ENCODE assay signal across 7 cellular contexts in genomic region chr11:117824571-117825537, GRCh38. TPM values are rescaled to one million over a fixed set of nuclear protein-coding genes. Genes with fewer than 3 reads are reported as not detected.
DNase-seq lines count a peak whose midpoint lies in the region; ATAC-seq and TF ChIP-seq lines count a peak whose summit lies in the region.

TSS of gene FXYD2 (minus strand) at chr11:117824744. CDS start at chr11:117824678, 66 bp downstream.

- H3K36me3 Mint-ChIP-seq in activated naive CD8-positive, alpha-beta T cell treated with anti-CD3 and anti-CD28 coated beads for 36 hours, result no peaks in the 10 kb centered on the region
- H3K36me3 Mint-ChIP-seq in activated T-cell treated with anti-CD3 and anti-CD28 coated beads, Interleukin-2, amount 50 U/mL, for 4 hours (ENCODE audit: insufficient read depth), result no peaks in the 10 kb centered on the region

- H3K4me3 Mint-ChIP-seq in activated naive CD8-positive, alpha-beta T cell treated with anti-CD3 and anti-CD28 coated beads for 36 hours, result peak within 1 kb of the TSS; percentile 13
- no peak within 1 kb of the TSS for H3K4me3 Mint-ChIP-seq in activated T-cell treated with anti-CD3 and anti-CD28 coated beads, Interleukin-2, amount 50 U/mL, for 4 hours

- H3K9me3 ChIP-seq in stomach, result no peaks in the 10 kb centered on the region

- no peak for TF ChIP-seq CTCF in stomach (IDR thresholded peaks at IDR 0.05)

- H3K36me3 ChIP-seq in stomach, result no peaks in the 10 kb centered on the region

- no peak for ATAC-seq in activated T-cell treated with anti-CD3 and anti-CD28 coated beads, Interleukin-2, amount 50 U/mL, for 4 hours

- H3K27me3 ChIP-seq in stomach, result peaks cover 0 to 29% (median 0%) of the 10 kb centered on the region in 3 donors

- peak within 1 kb of the TSS; percentile 48 to 85 (median 77) for H3K27ac ChIP-seq in stomach

- no peaks in the 10 kb centered on the region for H3K9me3 Mint-ChIP-seq in activated naive CD8-positive, alpha-beta T cell treated with anti-CD3 and anti-CD28 coated beads for 36 hours
- no peaks in the 10 kb centered on the region for H3K9me3 Mint-ChIP-seq in activated T-cell treated with anti-CD3 and anti-CD28 coated beads, Interleukin-2, amount 50 U/mL, for 4 hours

- TF ChIP-seq POLR2A in stomach (IDR thresholded peaks at IDR 0.05), result no peak

- peaks cover 58% of the 10 kb centered on the region for H3K4me1 Mint-ChIP-seq in activated naive CD8-positive, alpha-beta T cell treated with anti-CD3 and anti-CD28 coated beads for 36 hours
- H3K4me1 Mint-ChIP-seq in activated T-cell treated with anti-CD3 and anti-CD28 coated beads, Interleukin-2, amount 50 U/mL, for 4 hours (ENCODE audit: low read depth), result peaks cover 58% of the 10 kb centered on the region

- no peak for TF ChIP-seq EP300 in stomach (IDR thresholded peaks at IDR 0.05)

- 50 to 65% (median 53%) methylated on average over 22 of the region's 22 CpGs for WGBS in stomach, 5 donors

- no peaks in the 10 kb centered on the region for H3K27me3 Mint-ChIP-seq in activated naive CD8-positive, alpha-beta T cell treated with anti-CD3 and anti-CD28 coated beads for 36 hours
- no peaks in the 10 kb centered on the region for H3K27me3 Mint-ChIP-seq in activated T-cell treated with anti-CD3 and anti-CD28 coated beads, Interleukin-2, amount 50 U/mL, for 4 hours (ENCODE audit: low read depth)

- peaks cover 11 to 60% (median 42%) of the 10 kb centered on the region in 4 donors for H3K4me1 ChIP-seq in stomach

- DNase-seq in Jurkat, Clone E6-1 (ENCODE audit: low read depth, low spot score), result no peak
- no peak for DNase-seq in activated naive CD8-positive, alpha-beta T cell treated with anti-CD3 and anti-CD28 coated beads for 36 hours
- peak; percentile 31 for DNase-seq in islet precursor cell
- DNase-seq in stomach, result peak; percentile 27
- DNase-seq in NCI-H1048 (lab: John Stamatoyannopoulos, UW), result no peak
- no peak for DNase-seq in SIG-M5 (lab: John Stamatoyannopoulos, UW)
- no peak for DNase-seq in activated T-cell treated with anti-CD3 and anti-CD28 coated beads, Interleukin-2, amount 50 U/mL, for 4 hours

- peak within 1 kb of the TSS; percentile 43 for H3K4me3 ChIP-seq in Jurkat, Clone E6-1 (ENCODE audit: low read length)
- no peak within 1 kb of the TSS for H3K4me3 ChIP-seq in stomach

- H3K27ac Mint-ChIP-seq in activated naive CD8-positive, alpha-beta T cell treated with anti-CD3 and anti-CD28 coated beads for 36 hours, result peak within 1 kb of the TSS; percentile 84

- intact Hi-C loops in stomach (cut with DNase I; ENCODE audit: low total_unique reads), result no loop called here

RNA-seq across cellular contexts. Expression of gene FXYD2, which starts in this region (rescaled TPM):
- polyA plus RNA-seq in Jurkat, Clone E6-1 (2012; ENCODE audit: insufficient read depth, insufficient read length), result 88.4 TPM
- 1 to 10 TPM; 8.3 to 8.8 TPM for total RNA-seq in activated naive CD8-positive, alpha-beta T cell treated with anti-CD3 and anti-CD28 coated beads for 36 hours
- total RNA-seq in stomach, result 1 to 10 TPM in 1 of 5 donors, under 1 TPM in 1, not detected in 3; 0.45 to 7.0 TPM
- 1 to 10 TPM; 1.0 to 7.8 (median 4.0) TPM for polyA plus RNA-seq in stomach
- total RNA-seq in activated T-cell treated with anti-CD3 and anti-CD28 coated beads, Interleukin-2, amount 50 U/mL, for 4 hours, result under 1 TPM; 0.63 to 0.66 (median 0.63) TPM

Comparison
In these comparisons a context has a peak if more than half of its experiments do, and no peak if none do; other contexts are left out.
1. DNase-seq: peak in islet precursor cell (single experiment) and stomach (single experiment); none in Jurkat, Clone E6-1 (single experiment), activated naive CD8-positive, alpha-beta T cell treated with anti-CD3 and anti-CD28 coated beads for 36 hours (single experiment), NCI-H1048 (single experiment), SIG-M5 (single experiment) and activated T-cell treated with anti-CD3 and anti-CD28 coated beads, Interleukin-2, amount 50 U/mL, for 4 hours (single experiment).